Comparison of ENCODE assay signal across 8 cellular contexts in the genomic region with DNA sequence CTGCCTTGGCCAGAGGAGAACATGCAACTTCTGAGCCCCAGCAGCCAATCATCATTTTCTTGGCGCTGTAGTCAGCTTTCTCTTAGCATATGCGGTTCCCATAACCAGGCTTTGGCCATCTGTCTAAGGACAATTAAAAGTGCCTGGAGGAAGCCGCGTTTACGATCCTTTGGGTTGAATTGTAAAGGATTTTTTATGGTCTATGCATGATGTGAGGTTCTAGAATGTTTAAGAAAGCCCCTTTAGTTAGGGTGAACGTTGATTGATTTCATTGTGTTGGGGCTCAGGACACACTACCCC. TPM values are rescaled to one million over a fixed set of nuclear protein-coding genes. Genes with fewer than 3 reads are reported as not detected.
A peak's percentile ranks its signal among the peaks of the same experiment; 100 is the strongest.
DNase-seq lines count a peak whose midpoint lies in the region; ATAC-seq and TF ChIP-seq lines count a peak whose summit lies in the region.

No MANE protein-coding gene starts in this region.

- no peaks in the 10 kb centered on the region for H3K9me3 ChIP-seq in BE2C

- no peaks in the 10 kb centered on the region for H3K36me3 ChIP-seq in BE2C

- peaks cover 58% of the 10 kb centered on the region for H3K4me1 Mint-ChIP-seq in dendritic cell treated with granulocyte-macrophage colony-stimulating factor and Interleukin-4, amounts not matched to agents 40 ng/mL and 50 ng/mL, for 4 days (ENCODE audit: low read depth)
- H3K4me1 Mint-ChIP-seq in nephron progenitor cell: peaks cover 25% of the 10 kb centered on the region

- peak overlapping the region; percentile 88 for H3K4me3 Mint-ChIP-seq in dendritic cell treated with granulocyte-macrophage colony-stimulating factor and Interleukin-4, amounts not matched to agents 40 ng/mL and 50 ng/mL, for 4 days
- H3K4me3 Mint-ChIP-seq in nephron progenitor cell: peak overlapping the region; percentile 99

- H3K4me3 ChIP-seq in BE2C (ENCODE audit: low read depth, low read length) (peak overlapping the region; percentile 92), LNCaP clone FGC (ENCODE audit: low read depth, low read length) (peak overlapping the region; percentile 83)

- H3K27me3 Mint-ChIP-seq in dendritic cell treated with granulocyte-macrophage colony-stimulating factor and Interleukin-4, amounts not matched to agents 40 ng/mL and 50 ng/mL, for 4 days: no peaks in the 10 kb centered on the region
- H3K27me3 Mint-ChIP-seq in nephron progenitor cell (ENCODE audit: low read depth, poor library complexity): no peaks in the 10 kb centered on the region

- H3K4me1 ChIP-seq in BE2C: no peaks in the 10 kb centered on the region

- intact Hi-C loops in dendritic cell treated with granulocyte-macrophage colony-stimulating factor and Interleukin-4, amounts not matched to agents 40 ng/mL and 50 ng/mL, for 4 days (cut with micrococcal nuclease): no loop called here

- H3K27me3 ChIP-seq in BE2C: no peaks in the 10 kb centered on the region

- H3K36me3 Mint-ChIP-seq in dendritic cell treated with granulocyte-macrophage colony-stimulating factor and Interleukin-4, amounts not matched to agents 40 ng/mL and 50 ng/mL, for 4 days (ENCODE audit: low read depth): peaks cover 13% of the 10 kb centered on the region
- H3K36me3 Mint-ChIP-seq in nephron progenitor cell (ENCODE audit: low read depth): peaks cover 2% of the 10 kb centered on the region

- ATAC-seq in HG03469 (IDR thresholded peaks at IDR 0.05; ENCODE audit: unreplicated experiment): no peak

- TF ChIP-seq CTCF in BE2C (IDR thresholded peaks at IDR 0.05; ENCODE audit: low read depth, low read length): no peak
- no peak for TF ChIP-seq CTCF in LNCaP clone FGC (IDR thresholded peaks at IDR 0.05; ENCODE audit: control insufficient read depth, extremely low read depth, insufficient read depth)
- no peak for TF ChIP-seq CTCF in nephron progenitor cell (IDR thresholded peaks at IDR 0.05)

- H3K27ac Mint-ChIP-seq in dendritic cell treated with granulocyte-macrophage colony-stimulating factor and Interleukin-4, amounts not matched to agents 40 ng/mL and 50 ng/mL, for 4 days: peak overlapping the region; percentile 93
- H3K27ac Mint-ChIP-seq in nephron progenitor cell: peak overlapping the region; percentile 100

- H3K9me3 Mint-ChIP-seq in dendritic cell treated with granulocyte-macrophage colony-stimulating factor and Interleukin-4, amounts not matched to agents 40 ng/mL and 50 ng/mL, for 4 days: no peaks in the 10 kb centered on the region
- H3K9me3 Mint-ChIP-seq in nephron progenitor cell: peaks cover 2% of the 10 kb centered on the region

- DNase-seq in BE2C (no peak), LNCaP clone FGC (ENCODE audit: low read depth) (no peak), nephron progenitor cell (no peak), NCI-H1105 treated with DMSO at 0.1 percent for 48 hours (lab: John Stamatoyannopoulos, UW) (no peak), NCI-H526 treated with DMSO at 0.1 percent for 48 hours (lab: John Stamatoyannopoulos, UW) (no peak), DMS53 (lab: John Stamatoyannopoulos, UW) (no peak)

RNA-seq across cellular contexts. Expression of gene CDK19, which starts 0.8 kb away (rescaled TPM):
- polyA plus RNA-seq in BE2C (2012; ENCODE audit: insufficient read depth, insufficient read length, low read depth): 10.1 TPM

RNA-seq across cellular contexts. Expression of gene AMD1, which starts 58.5 kb away (rescaled TPM):
- polyA plus RNA-seq in BE2C (2012; ENCODE audit: insufficient read depth, insufficient read length, low read depth): 46.1 TPM
